8 cellular contexts compared by ENCODE assay signal in genomic region chr3:30606301-30607031, GRCh38. TPM values are rescaled to one million over a fixed set of nuclear protein-coding genes. Genes with fewer than 3 reads are reported as not detected.
DNase-seq lines count a peak whose midpoint lies in the region; ATAC-seq and TF ChIP-seq lines count a peak whose summit lies in the region.

Gene TGFBR2, plus strand, starts transcription at chr3:30606601. Its CDS starts 283 bp downstream, at chr3:30606884.

- H3K36me3 ChIP-seq in endocrine pancreas (ENCODE audit: control insufficient read depth, insufficient read depth, low read length): no peaks in the 10 kb centered on the region
- H3K36me3 ChIP-seq in mesenchymal stem cell (ENCODE audit: control insufficient read depth in 1 of 2, insufficient read depth in 2 of 2, low read depth in 1 of 2, low read length in 2 of 2): peaks cover 0 to 13% of the 10 kb centered on the region in 2 experiments

- DNase-seq in AG04450 (ENCODE audit: low read depth, low spot score): peak; percentile 99
- DNase-seq in NOMO-1 treated with dmso at 0.1 percent for 144 hours (lab: John Stamatoyannopoulos, UW; ENCODE audit: unreplicated experiment): peak; percentile 87
- peak; percentile 81 for DNase-seq in activated CD8-positive, alpha-beta memory T cell treated with anti-CD3 and anti-CD28 coated beads for 4 hours (ENCODE audit: low read depth in 2 of 2)
- peak; percentile 99 for DNase-seq in mesenchymal stem cell
- peak; percentile 81 for DNase-seq in stimulated activated CD8-positive, alpha-beta memory T cell treated with anti-CD3 and anti-CD28 coated beads, Interleukin-12 subunit alpha, Interleukin-12 subunit beta, amount 100 ng/mL, for 4 hours (ENCODE audit: low read depth)

- H3K27me3 ChIP-seq in AG04450 (ENCODE audit: control insufficient read depth, insufficient read depth, low read length) (no peaks in the 10 kb centered on the region), endocrine pancreas (ENCODE audit: control insufficient read depth, insufficient read depth, low read length) (no peaks in the 10 kb centered on the region), mesenchymal stem cell (ENCODE audit: control insufficient read depth in 1 of 2, insufficient read depth in 1 of 2, low read length in 2 of 2) (no peaks in the 10 kb centered on the region)

- CTCF ChIA-PET in AG04450 (lab: Charles Lee): interaction anchor here (0.7 to 2.0 kb wide), 8 partner anchors 9 to 564 kb away, joined by 3 to 5 read pairs (median 4); no protein-coding TSS in a partner anchor

- no peak for TF ChIP-seq CTCF in AG04450 (IDR thresholded peaks at IDR 0.05; ENCODE audit: low read depth, low read length)

- H4K8ac ChIP-seq in mesenchymal stem cell (ENCODE audit: low read length): peak within 1 kb of the TSS; percentile 100

- under 1% methylated on average over 70 of the region's 71 CpGs for WGBS in mesenchymal stem cell

- peak within 1 kb of the TSS; percentile 99 for H2BK120ac ChIP-seq in mesenchymal stem cell (ENCODE audit: low read depth, low read length)

- H3K4me2 ChIP-seq in mesenchymal stem cell (ENCODE audit: low read length, poor library complexity, severe bottlenecking): peak within 1 kb of the TSS; percentile 88

- POLR2A ChIA-PET in AG04450 (lab: Yijun Ruan, JAX): interaction anchor here (0.6 to 2.5 kb wide), 16 partner anchors 9 to 332 kb away, joined by 3 to 12 read pairs (median 4); no protein-coding TSS in a partner anchor

- peak within 1 kb of the TSS; percentile 100 for H3K4ac ChIP-seq in mesenchymal stem cell (ENCODE audit: low read depth in 1 of 2, low read length in 2 of 2)

- H3K14ac ChIP-seq in mesenchymal stem cell (ENCODE audit: low read length in 2 of 2): peak within 1 kb of the TSS; percentile 74 to 100

- H2AFZ ChIP-seq in mesenchymal stem cell (ENCODE audit: low read depth, low read length): peak within 1 kb of the TSS; percentile 42

- H2BK15ac ChIP-seq in mesenchymal stem cell (ENCODE audit: low read depth, poor library complexity, severe bottlenecking): peak within 1 kb of the TSS; percentile 100

- H2BK5ac ChIP-seq in mesenchymal stem cell (ENCODE audit: low read depth, low read length, poor library complexity, severe bottlenecking): peak within 1 kb of the TSS; percentile 98

- peak within 1 kb of the TSS; percentile 74 for H3K4me3 ChIP-seq in AG04450 (ENCODE audit: low read depth, low read length)
- peak within 1 kb of the TSS; percentile 71 for H3K4me3 ChIP-seq in endocrine pancreas (ENCODE audit: control insufficient read depth, insufficient read depth, low read length)
- peak within 1 kb of the TSS; percentile 94 to 99 for H3K4me3 ChIP-seq in mesenchymal stem cell (ENCODE audit: insufficient read depth in 1 of 2, low read depth in 1 of 2, low read length in 2 of 2)

- ATAC-seq in GM18868 (IDR thresholded peaks at IDR 0.05; ENCODE audit: unreplicated experiment) (peak; percentile 81), HG03108 (IDR thresholded peaks at IDR 0.05; ENCODE audit: unreplicated experiment) (peak; percentile 78)

- H3K18ac ChIP-seq in mesenchymal stem cell (ENCODE audit: low read depth in 1 of 2, low read length in 2 of 2): peak within 1 kb of the TSS; percentile 100

- H3K4me1 ChIP-seq in endocrine pancreas (ENCODE audit: control insufficient read depth, insufficient read depth, low read length): no peaks in the 10 kb centered on the region
- H3K4me1 ChIP-seq in mesenchymal stem cell (ENCODE audit: control insufficient read depth, insufficient read depth, low read depth, low read length): peaks cover 5% of the 10 kb centered on the region

- peak within 1 kb of the TSS; percentile 100 for H3K23ac ChIP-seq in mesenchymal stem cell (ENCODE audit: low read length in 2 of 2)

- peak within 1 kb of the TSS; percentile 100 for H4K91ac ChIP-seq in mesenchymal stem cell (ENCODE audit: low read length)

- H3K27ac ChIP-seq in AG04450 (ENCODE audit: low read depth, low read length) (peak within 1 kb of the TSS; percentile 86), mesenchymal stem cell (ENCODE audit: low read length, poor library complexity, severe bottlenecking) (peak within 1 kb of the TSS; percentile 84)

- H3K9me3 ChIP-seq in AG04450 (ENCODE audit: control insufficient read depth, insufficient read depth, low read length) (peaks cover 5% of the 10 kb centered on the region; the same call in 1 of the 2 replicates), endocrine pancreas (ENCODE audit: control insufficient read depth, low read length) (no peaks in the 10 kb centered on the region), mesenchymal stem cell (ENCODE audit: control insufficient read depth, low read length) (no peaks in the 10 kb centered on the region)

- peak within 1 kb of the TSS; percentile 77 to 98 for H2BK12ac ChIP-seq in mesenchymal stem cell (ENCODE audit: low read length in 2 of 2)

- peak within 1 kb of the TSS; percentile 93 for H2AK5ac ChIP-seq in mesenchymal stem cell (ENCODE audit: low read length, severe bottlenecking)

- H3K9ac ChIP-seq in endocrine pancreas (ENCODE audit: control insufficient read depth, insufficient read depth, low read length) (peak within 1 kb of the TSS; percentile 76), mesenchymal stem cell (ENCODE audit: low read length) (peak within 1 kb of the TSS; percentile 97)

- H3K79me1 ChIP-seq in mesenchymal stem cell (replicated peaks; ENCODE audit: low read length, poor library complexity, severe bottlenecking): peaks cover 1% of the 10 kb centered on the region

RNA-seq across cellular contexts. Expression of gene TGFBR2, which starts in this region (rescaled TPM):
- polyA plus RNA-seq in AG04450 (2011; rRNA removed): 155 and 158 TPM in 2 replicates
- 158 and 168 TPM in 2 replicates for polyA minus RNA-seq in AG04450 (2011; rRNA and poly(A)+ RNA removed)
- polyA plus RNA-seq in mesenchymal stem cell (2013, experiment 1 of 2): 195 TPM
- 202 TPM for polyA plus RNA-seq in mesenchymal stem cell (2013, experiment 2 of 2)

Comparison
In these comparisons a context has a peak if more than half of its experiments do, and no peak if none do; other contexts are left out.
1. Peak in every context shown above with its lines: DNase-seq, ATAC-seq, H3K4me3 ChIP-seq and H3K27ac ChIP-seq.